ENCODE assay signal across 11 cellular contexts in the genomic region with DNA sequence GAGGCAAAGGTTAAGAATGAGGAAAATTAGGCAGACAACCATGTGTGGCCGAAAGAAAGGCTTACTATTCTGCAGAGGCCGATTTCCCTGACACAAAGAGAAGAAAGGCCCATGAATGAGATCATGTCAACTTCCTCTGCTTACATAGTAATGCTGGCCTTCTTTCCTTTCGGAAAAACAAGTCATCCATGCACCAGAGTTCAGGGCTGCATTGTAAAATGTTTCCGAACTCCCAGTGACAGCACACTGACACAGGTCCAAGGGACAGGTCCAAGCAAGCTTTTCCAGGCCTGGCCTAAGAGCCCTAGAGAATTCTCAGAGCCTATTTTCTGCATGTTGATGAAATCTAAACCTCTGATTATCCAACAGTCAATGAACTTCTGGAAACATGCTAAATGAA.
DNase-seq lines count a peak whose midpoint lies in the region; ATAC-seq and TF ChIP-seq lines count a peak whose summit lies in the region.
"Had no signal": no experiment of that assay in that cellular context is flagged by ENCODE, and none has a peak within 500 bp of the region (broad histone marks: within the 10 kb centered on the region; RNA-seq: fewer than 3 reads in every experiment).

No MANE protein-coding gene starts in this region.

- H3K27ac ChIP-seq in fibroblast of lung (ENCODE audit: insufficient read depth, low read length) (no peak overlapping the region), upper lobe of right lung (peak overlapping the region; percentile 27)

- H3K4me3 ChIP-seq in fibroblast of lung (replicated peaks in 1 of 4; ENCODE audit: control extremely low read depth in 1 of 4, insufficient read depth in 1 of 4, low read depth in 3 of 4, low read length in 4 of 4) = no peak overlapping the region
- H3K4me3 ChIP-seq in upper lobe of right lung = no peak overlapping the region

- H3K27me3 ChIP-seq in fibroblast of lung (ENCODE audit: control insufficient read depth, insufficient read depth, low read length) (no peaks in the 10 kb centered on the region), upper lobe of right lung (no peaks in the 10 kb centered on the region)

- H3K79me2 ChIP-seq in fibroblast of lung (ENCODE audit: control insufficient read depth, insufficient read depth, low read length) = no peaks in the 10 kb centered on the region

- H3K9me3 ChIP-seq in fibroblast of lung (ENCODE audit: control insufficient read depth, insufficient read depth, low read depth, low read length) (no peaks in the 10 kb centered on the region), upper lobe of right lung (no peaks in the 10 kb centered on the region)

- H3K9ac ChIP-seq in fibroblast of lung (ENCODE audit: insufficient read depth, low read length) = no peak overlapping the region

- DNase-seq in NCI-H510A treated with DMSO at 0.1 percent for 48 hours (lab: John Stamatoyannopoulos, UW) (peak; percentile 13), NCI-H510A (lab: John Stamatoyannopoulos, UW) (no peak), fibroblast of lung (ENCODE audit: low read depth in 2 of 2) (peak in 1 of 2 donors; percentile 47), mucosa of gallbladder (ENCODE audit: low spot score) (peak; percentile 34), upper lobe of right lung (no peak), iPS-NIHi11 (ENCODE audit: low spot score) (no peak), NCI-H446 treated with DMSO at 0.1 percent for 48 hours (lab: John Stamatoyannopoulos, UW) (no peak), NCI-H524 treated with DMSO at 0.1 percent for 48 hours (lab: John Stamatoyannopoulos, UW) (no peak)
- DNase-seq: activated CD8-positive, alpha-beta memory T cell treated with anti-CD3 and anti-CD28 coated beads for 24 hours; Karpas-422; NCI-H226 had no signal

- peak overlapping the region; percentile 25 for H3K4me2 ChIP-seq in fibroblast of lung (ENCODE audit: extremely low read depth, insufficient read depth, low read length)

- H3K4me1 ChIP-seq in fibroblast of lung (ENCODE audit: control insufficient read depth, extremely low read depth, insufficient read depth, low read length) = no peaks in the 10 kb centered on the region
- H3K4me1 ChIP-seq in upper lobe of right lung = peaks cover 13% of the 10 kb centered on the region

- TF ChIP-seq CTCF in fibroblast of lung (conservative IDR thresholded peaks at IDR 0.05 in 1 of 2, IDR thresholded peaks at IDR 0.05 in 1 of 2; ENCODE audit: low read depth in 1 of 2, low read length in 2 of 2) = no peak
- no peak for TF ChIP-seq CTCF in upper lobe of right lung (IDR thresholded peaks at IDR 0.05)

- intact Hi-C loops in upper lobe of right lung (cut with DNase I) = no loop called here

- H3K36me3 ChIP-seq in fibroblast of lung (ENCODE audit: control insufficient read depth, insufficient read depth, low read length) (no peaks in the 10 kb centered on the region), upper lobe of right lung (no peaks in the 10 kb centered on the region)

- peak; percentile 59 for ATAC-seq in upper lobe of right lung

- H2AFZ ChIP-seq in fibroblast of lung (ENCODE audit: low read length) = peak overlapping the region; percentile 57

- no peaks in the 10 kb centered on the region for H4K20me1 ChIP-seq in fibroblast of lung (ENCODE audit: control insufficient read depth, extremely low read depth, insufficient read depth, low read length)

Comparison
In these comparisons a context has a peak if more than half of its experiments do, and no peak if none do; other contexts are left out.
1. DNase-seq: peak in NCI-H510A treated with DMSO at 0.1 percent for 48 hours (single experiment) and mucosa of gallbladder (single experiment); none in NCI-H510A (single experiment), upper lobe of right lung (single experiment), iPS-NIHi11 (single experiment), NCI-H446 treated with DMSO at 0.1 percent for 48 hours (single experiment) and NCI-H524 treated with DMSO at 0.1 percent for 48 hours (single experiment).